In genomic region chr19:43461303-43461702, GRCh38 we compare ENCODE assay signal across 18 cellular contexts. TPM values are rescaled to one million over a fixed set of nuclear protein-coding genes. Genes with fewer than 3 reads are reported as not detected.
DNase-seq lines count a peak whose midpoint lies in the region; ATAC-seq and TF ChIP-seq lines count a peak whose summit lies in the region.
"Had no signal": no experiment of that assay in that cellular context is flagged by ENCODE, and none has a peak within 500 bp of the region (broad histone marks: within the 10 kb centered on the region; RNA-seq: fewer than 3 reads in every experiment).

No MANE protein-coding gene starts in this region.

- CTCF ChIA-PET in CD8-positive, alpha-beta T cell (lab: Charles Lee) = interaction anchor here (1.0 to 1.9 kb wide), 5 partner anchors 14 to 94 kb away, joined by 3 to 17 read pairs (median 6); no protein-coding TSS in a partner anchor

- no peak for TF ChIP-seq EP300 in esophagus muscularis mucosa (IDR thresholded peaks at IDR 0.05)
- TF ChIP-seq EP300 in tibial nerve (IDR thresholded peaks at IDR 0.05) = no peak

- no peak for DNase-seq in activated T-cell treated with anti-CD3 and anti-CD28 coated beads, Interleukin-2, amount 50 U/mL, for 24 hours
- DNase-seq in activated T-cell treated with anti-CD3 and anti-CD28 coated beads, Interleukin-2, amount 50 U/mL, for 4 hours = no peak
- no peak for DNase-seq in CD8-positive, alpha-beta T cell
- no peak for DNase-seq in central memory CD8-positive, alpha-beta T cell (ENCODE audit: low spot score in 2 of 2)
- DNase-seq in osteoblast (ENCODE audit: insufficient read length, low spot score, missing footprints) (peak; percentile 44), esophagus muscularis mucosa (ENCODE audit: extremely low spot score) (no peak), NCI-H2107 (lab: John Stamatoyannopoulos, UW) (no peak), tibial nerve (ENCODE audit: low spot score in 2 of 2) (no peak)
- DNase-seq: H7, KG1, NCI-H1436 treated with DMSO at 0.1 percent for 48 hours, NCI-H2029 treated with DMSO at 0.1 percent for 48 hours, NCI-H748 treated with DMSO at 0.1 percent for 48 hours, RPMI8226 had no signal

- no peaks in the 10 kb centered on the region for H3K79me2 ChIP-seq in osteoblast (ENCODE audit: insufficient read depth, low read length)

- no peaks in the 10 kb centered on the region for H3K27me3 Mint-ChIP-seq in activated T-cell treated with anti-CD3 and anti-CD28 coated beads, Interleukin-2, amount 50 U/mL, for 24 hours
- no peaks in the 10 kb centered on the region for H3K27me3 Mint-ChIP-seq in activated T-cell treated with anti-CD3 and anti-CD28 coated beads, Interleukin-2, amount 50 U/mL, for 4 hours (ENCODE audit: low read depth)
- no peaks in the 10 kb centered on the region for H3K27me3 Mint-ChIP-seq in CD8-positive, alpha-beta T cell (ENCODE audit: low read depth)
- no peaks in the 10 kb centered on the region for H3K27me3 Mint-ChIP-seq in central memory CD8-positive, alpha-beta T cell

- no peaks in the 10 kb centered on the region for H4K20me1 ChIP-seq in osteoblast (ENCODE audit: insufficient read depth, low read length)

- TF ChIP-seq CTCF in CD8-positive, alpha-beta T cell (IDR thresholded peaks at IDR 0.05) = no peak
- TF ChIP-seq CTCF in osteoblast (IDR thresholded peaks at IDR 0.05; ENCODE audit: extremely low read depth, low read depth, low read length) (no peak), esophagus muscularis mucosa (IDR thresholded peaks at IDR 0.05) (no peak), tibial nerve (IDR thresholded peaks at IDR 0.05) (no peak)

- H3K36me3 ChIP-seq in CD8-positive, alpha-beta T cell (ENCODE audit: insufficient read depth, low read length) = no peaks in the 10 kb centered on the region
- no peaks in the 10 kb centered on the region for H3K36me3 ChIP-seq in osteoblast (ENCODE audit: insufficient read depth, low read length)
- H3K36me3 ChIP-seq in esophagus muscularis mucosa = peaks cover 0 to 6% (median 3%) of the 10 kb centered on the region in 4 donors
- H3K36me3 ChIP-seq in tibial nerve = peaks cover 0 to 8% (median 0%) of the 10 kb centered on the region in 3 donors

- POLR2A ChIA-PET in CD8-positive, alpha-beta T cell (lab: Charles Lee) = interaction anchor here (1.1 kb wide), 1 partner anchor 42 kb away, joined by 3 read pairs; no protein-coding TSS in a partner anchor

- H3K4me1 ChIP-seq in CD8-positive, alpha-beta T cell (ENCODE audit: insufficient read depth, low read length) = peaks cover 16% of the 10 kb centered on the region
- H3K4me1 ChIP-seq in osteoblast (ENCODE audit: insufficient read depth, low read length) (no peaks in the 10 kb centered on the region), esophagus muscularis mucosa (peaks cover 6 to 30% (median 25%) of the 10 kb centered on the region in 4 donors), tibial nerve (peaks cover 0 to 22% (median 6%) of the 10 kb centered on the region in 4 donors)

- no peak overlapping the region for H3K27ac ChIP-seq in CD8-positive, alpha-beta T cell (ENCODE audit: low read depth, low read length)
- no peak overlapping the region for H3K27ac ChIP-seq in osteoblast (ENCODE audit: low read depth, low read length)
- no peak overlapping the region for H3K27ac ChIP-seq in esophagus muscularis mucosa (replicated peaks in 1 of 4)
- H3K27ac ChIP-seq in tibial nerve = no peak overlapping the region

- no peaks in the 10 kb centered on the region for H3K9me3 Mint-ChIP-seq in activated T-cell treated with anti-CD3 and anti-CD28 coated beads, Interleukin-2, amount 50 U/mL, for 24 hours
- H3K9me3 Mint-ChIP-seq in activated T-cell treated with anti-CD3 and anti-CD28 coated beads, Interleukin-2, amount 50 U/mL, for 4 hours = no peaks in the 10 kb centered on the region
- H3K9me3 Mint-ChIP-seq in CD8-positive, alpha-beta T cell = no peaks in the 10 kb centered on the region
- H3K9me3 Mint-ChIP-seq in central memory CD8-positive, alpha-beta T cell = no peaks in the 10 kb centered on the region

- no peak overlapping the region for H3K4me2 ChIP-seq in osteoblast (ENCODE audit: insufficient read depth, low read length)

- peaks cover 7% of the 10 kb centered on the region for H3K36me3 Mint-ChIP-seq in activated T-cell treated with anti-CD3 and anti-CD28 coated beads, Interleukin-2, amount 50 U/mL, for 24 hours (ENCODE audit: low read depth)
- no peaks in the 10 kb centered on the region for H3K36me3 Mint-ChIP-seq in activated T-cell treated with anti-CD3 and anti-CD28 coated beads, Interleukin-2, amount 50 U/mL, for 4 hours (ENCODE audit: insufficient read depth)
- H3K36me3 Mint-ChIP-seq in CD8-positive, alpha-beta T cell = peaks cover 9% of the 10 kb centered on the region
- H3K36me3 Mint-ChIP-seq in central memory CD8-positive, alpha-beta T cell (ENCODE audit: insufficient read depth) = peaks cover 6% of the 10 kb centered on the region

- peaks cover 44% of the 10 kb centered on the region for H3K4me1 Mint-ChIP-seq in activated T-cell treated with anti-CD3 and anti-CD28 coated beads, Interleukin-2, amount 50 U/mL, for 24 hours (ENCODE audit: low read depth)
- H3K4me1 Mint-ChIP-seq in activated T-cell treated with anti-CD3 and anti-CD28 coated beads, Interleukin-2, amount 50 U/mL, for 4 hours (ENCODE audit: low read depth) = peaks cover 28% of the 10 kb centered on the region
- peaks cover 38% of the 10 kb centered on the region for H3K4me1 Mint-ChIP-seq in CD8-positive, alpha-beta T cell (ENCODE audit: low read depth)
- peaks cover 24% of the 10 kb centered on the region for H3K4me1 Mint-ChIP-seq in central memory CD8-positive, alpha-beta T cell

- H3K27ac Mint-ChIP-seq in activated T-cell treated with anti-CD3 and anti-CD28 coated beads, Interleukin-2, amount 50 U/mL, for 24 hours = peak overlapping the region; percentile 19
- H3K27ac Mint-ChIP-seq in CD8-positive, alpha-beta T cell = no peak overlapping the region
- H3K27ac Mint-ChIP-seq in central memory CD8-positive, alpha-beta T cell (ENCODE audit: low read depth) = peak overlapping the region; percentile 53

- H3K27me3 ChIP-seq in CD8-positive, alpha-beta T cell (ENCODE audit: insufficient read depth, low read length) = no peaks in the 10 kb centered on the region
- H3K27me3 ChIP-seq in osteoblast (ENCODE audit: insufficient read depth, low read length) (peaks cover 8% of the 10 kb centered on the region), esophagus muscularis mucosa (no peaks in the 10 kb centered on the region), tibial nerve (no peaks in the 10 kb centered on the region)

- no peak overlapping the region for H3K4me3 Mint-ChIP-seq in activated T-cell treated with anti-CD3 and anti-CD28 coated beads, Interleukin-2, amount 50 U/mL, for 24 hours
- H3K4me3 Mint-ChIP-seq in activated T-cell treated with anti-CD3 and anti-CD28 coated beads, Interleukin-2, amount 50 U/mL, for 4 hours = no peak overlapping the region
- peak overlapping the region; percentile 35 for H3K4me3 Mint-ChIP-seq in CD8-positive, alpha-beta T cell
- no peak overlapping the region for H3K4me3 Mint-ChIP-seq in central memory CD8-positive, alpha-beta T cell
- H3K4me3 Mint-ChIP-seq: CD14-positive monocyte had no signal

- WGBS in esophagus muscularis mucosa = 93% methylated on average over 12 of the region's 12 CpGs
- 89 to 91% methylated on average over 10 to 12 of the region's 12 CpGs for WGBS in tibial nerve, 2 donors

- intact Hi-C loops in CD8-positive, alpha-beta T cell (cut with DNase I, micrococcal nuclease) = loop anchor here (10.0 kb wide), 2 partner anchors 293 to 323 kb away; partner anchors contain the start of genes KCNN4 (in 1 of the 2) and SMG9 (in 1 of the 2)
- intact Hi-C loops in esophagus muscularis mucosa (cut with DNase I) = loop anchor here (5.0 kb wide), 1 partner anchor 41 kb away; the partner anchor contains the start of gene PHLDB3

- no peaks in the 10 kb centered on the region for H3K9me3 ChIP-seq in CD8-positive, alpha-beta T cell (ENCODE audit: low read length)
- H3K9me3 ChIP-seq in osteoblast (ENCODE audit: low read depth, low read length) (no peaks in the 10 kb centered on the region), esophagus muscularis mucosa (no peaks in the 10 kb centered on the region), tibial nerve (no peaks in the 10 kb centered on the region)

- H3K4me3 ChIP-seq in CD8-positive, alpha-beta T cell (ENCODE audit: low read depth, low read length) = no peak overlapping the region
- no peak overlapping the region for H3K4me3 ChIP-seq in osteoblast (ENCODE audit: insufficient read depth, low read length)
- no peak overlapping the region for H3K4me3 ChIP-seq in esophagus muscularis mucosa
- no peak overlapping the region for H3K4me3 ChIP-seq in tibial nerve

- no peak overlapping the region for H2AFZ ChIP-seq in osteoblast (ENCODE audit: low read length)

- TF ChIP-seq POLR2A in esophagus muscularis mucosa (IDR thresholded peaks at IDR 0.05; ENCODE audit: low read depth) (no peak), tibial nerve (IDR thresholded peaks at IDR 0.05) (no peak)

- no peak for ATAC-seq in activated T-cell treated with anti-CD3 and anti-CD28 coated beads, Interleukin-2, amount 50 U/mL, for 4 hours
- no peak for ATAC-seq in CD8-positive, alpha-beta T cell
- ATAC-seq in central memory CD8-positive, alpha-beta T cell (replicated peaks; ENCODE audit: extremely low read depth, poor library complexity, severe bottlenecking) = no peak

RNA-seq across cellular contexts. Expression of gene LYPD3, which starts 4.1 kb away (rescaled TPM):
- 1 to 10 TPM; 1.5 to 3.1 (median 2.2) TPM for total RNA-seq in activated T-cell treated with anti-CD3 and anti-CD28 coated beads, Interleukin-2, amount 50 U/mL, for 4 hours
- 10 to 100 TPM; 70.0 to 72.3 TPM for total RNA-seq in CD8-positive, alpha-beta T cell
- total RNA-seq in osteoblast = 0.88 TPM in 1 of 2 replicates, not detected in the other
- 1 to 10 TPM in 1 of 4 donors, under 1 TPM in 3; 0.42 to 1.4 (median 0.84) TPM for total RNA-seq in esophagus muscularis mucosa
- under 1 TPM in 2 of 4 donors, not detected in 2; 0.42 to 0.44 TPM for total RNA-seq in tibial nerve
- total RNA-seq: H7 had no signal

RNA-seq across cellular contexts. Expression of gene PHLDB3, which starts 43.2 kb away (rescaled TPM):
- total RNA-seq in activated T-cell treated with anti-CD3 and anti-CD28 coated beads, Interleukin-2, amount 50 U/mL, for 4 hours = 10 to 100 TPM; 17.0 to 33.7 (median 26.2) TPM
- 100 to 1,000 TPM; 149 to 166 TPM for total RNA-seq in CD8-positive, alpha-beta T cell
- 10.9 and 12.1 TPM in 2 replicates for total RNA-seq in osteoblast
- 10 to 100 TPM; 10.3 to 16.2 (median 12.6) TPM for total RNA-seq in esophagus muscularis mucosa
- 10 to 100 TPM in 3 of 4 donors, 1 to 10 TPM in 1; 9.8 to 25.5 (median 16.3) TPM for total RNA-seq in tibial nerve

RNA-seq across cellular contexts. Expression of gene TEX101, which starts 46.6 kb away (rescaled TPM):
- not detected for total RNA-seq in activated T-cell treated with anti-CD3 and anti-CD28 coated beads, Interleukin-2, amount 50 U/mL, for 4 hours
- total RNA-seq in CD8-positive, alpha-beta T cell = not detected
- total RNA-seq in osteoblast (not detected in 2 replicates), esophagus muscularis mucosa (not detected), tibial nerve (not detected)
- total RNA-seq: A673, H7, M059J, NCI-H460 had no signal

Comparison
In these comparisons a context has a peak if more than half of its experiments do, and no peak if none do; other contexts are left out.
1. RNA of gene LYPD3, which starts 4.1 kb away (total RNA-seq): 70.0 to 72.3 TPM in CD8-positive, alpha-beta T cell; 1.5 to 3.1 TPM in activated T-cell treated with anti-CD3 and anti-CD28 coated beads, Interleukin-2, amount 50 U/mL, for 4 hours, 0.42 to 1.4 TPM in esophagus muscularis mucosa, 0.42 to 0.44 TPM in tibial nerve and 0.88 TPM in osteoblast; every median in the first group is over 10 times any median in the second.
2. RNA of gene PHLDB3, which starts 43.2 kb away (total RNA-seq): 149 to 166 TPM in CD8-positive, alpha-beta T cell; 17.0 to 33.7 TPM in activated T-cell treated with anti-CD3 and anti-CD28 coated beads, Interleukin-2, amount 50 U/mL, for 4 hours, 9.8 to 25.5 TPM in tibial nerve, 10.3 to 16.2 TPM in esophagus muscularis mucosa and 10.9 to 12.1 TPM in osteoblast; every median in the first group is over 4 times any median in the second.